In genomic region chr7:359776-360361, GRCh38 we compare ENCODE assay signal across 14 cellular contexts.
DNase-seq lines count a peak whose midpoint lies in the region; ATAC-seq and TF ChIP-seq lines count a peak whose summit lies in the region.
"Had no signal": no experiment of that assay in that cellular context is flagged by ENCODE, and none has a peak within 500 bp of the region (broad histone marks: within the 10 kb centered on the region; RNA-seq: fewer than 3 reads in every experiment).

No MANE protein-coding gene starts in this region.

- H3K27me3 ChIP-seq in esophagus squamous epithelium: peaks cover 0 to 18% (median 0%) of the 10 kb centered on the region in 4 donors

- peak overlapping the region; percentile 58 for H3K27ac ChIP-seq in KOPT-K1 (ENCODE audit: low read depth, low read length, poor library complexity, severe bottlenecking)
- no peak overlapping the region for H3K27ac ChIP-seq in esophagus squamous epithelium
- H3K27ac ChIP-seq: transverse colon, WERI-Rb-1 had no signal

- ATAC-seq in effector memory CD8-positive, alpha-beta T cell (replicated peaks): no peak
- no peak for ATAC-seq in GM21717 (IDR thresholded peaks at IDR 0.05; ENCODE audit: unreplicated experiment)

- POLR2A ChIA-PET in activated CD4-positive, alpha-beta T cell treated with anti-CD3 and anti-CD28 coated beads, Interleukin-2, amount 10 ng/mL, durations not matched to agents 7 days and 5 days (lab: Charles Lee): no interaction called here

- TF ChIP-seq POLR2A in esophagus squamous epithelium (IDR thresholded peaks at IDR 0.05): no peak

- no peak for TF ChIP-seq CTCF in esophagus squamous epithelium (IDR thresholded peaks at IDR 0.05)

- peak overlapping the region in 1 of 4 donors; percentile 30 for H3K4me3 ChIP-seq in esophagus squamous epithelium
- H3K4me3 ChIP-seq: HAP-1, transverse colon had no signal

- peaks cover 42% of the 10 kb centered on the region for H3K4me1 Mint-ChIP-seq in activated CD4-positive, alpha-beta T cell treated with anti-CD3 and anti-CD28 coated beads, Interleukin-2, amount 10 ng/mL, durations not matched to agents 7 days and 5 days
- peaks cover 17 to 31% of the 10 kb centered on the region in 2 donors for H3K4me1 Mint-ChIP-seq in effector memory CD8-positive, alpha-beta T cell (ENCODE audit: low read depth in 2 of 2)

- CTCF ChIA-PET in activated CD4-positive, alpha-beta T cell treated with anti-CD3 and anti-CD28 coated beads, Interleukin-2, amount 10 ng/mL, durations not matched to agents 7 days and 5 days (lab: Charles Lee): no interaction called here

- intact Hi-C loops in posterior vena cava (cut with DNase I): no loop called here
- intact Hi-C loops in esophagus squamous epithelium (cut with DNase I): no loop called here

- no peaks in the 10 kb centered on the region for H3K9me3 ChIP-seq in KOPT-K1 (ENCODE audit: insufficient read depth, low read length, poor library complexity, severe bottlenecking)
- peaks cover 0 to 7% (median 3%) of the 10 kb centered on the region in 3 donors for H3K9me3 ChIP-seq in esophagus squamous epithelium
- H3K9me3 ChIP-seq: HAP-1, transverse colon had no signal

- peak overlapping the region; percentile 91 for H3K27ac Mint-ChIP-seq in activated CD4-positive, alpha-beta T cell treated with anti-CD3 and anti-CD28 coated beads, Interleukin-2, amount 10 ng/mL, durations not matched to agents 7 days and 5 days
- no peak overlapping the region for H3K27ac Mint-ChIP-seq in effector memory CD8-positive, alpha-beta T cell

- no peaks in the 10 kb centered on the region for H3K27me3 Mint-ChIP-seq in activated CD4-positive, alpha-beta T cell treated with anti-CD3 and anti-CD28 coated beads, Interleukin-2, amount 10 ng/mL, durations not matched to agents 7 days and 5 days
- peaks cover 0 to 6% of the 10 kb centered on the region in 2 donors for H3K27me3 Mint-ChIP-seq in effector memory CD8-positive, alpha-beta T cell

- no peak for DNase-seq in activated CD4-positive, alpha-beta T cell treated with anti-CD3 and anti-CD28 coated beads, Interleukin-2, amount 10 ng/mL, durations not matched to agents 7 days and 5 days
- no peak for DNase-seq in activated CD4-positive, alpha-beta T cell treated with anti-CD3 and anti-CD28 coated beads for 1 hour
- no peak for DNase-seq in effector memory CD8-positive, alpha-beta T cell
- DNase-seq in posterior vena cava (ENCODE audit: low spot score): peak; percentile 63
- DNase-seq in GOT3 (lab: John Stamatoyannopoulos, UW): no peak
- DNase-seq in esophagus squamous epithelium (lab: John Stamatoyannopoulos, UW): no peak
- DNase-seq: NCI-H1092 treated with DMSO at 0.1 percent for 48 hours, NCI-H526 treated with DMSO at 0.1 percent for 48 hours, SHP77 treated with DMSO at 0.1 percent for 48 hours, transverse colon, WERI-Rb-1 had no signal

- H3K4me3 Mint-ChIP-seq in activated CD4-positive, alpha-beta T cell treated with anti-CD3 and anti-CD28 coated beads, Interleukin-2, amount 10 ng/mL, durations not matched to agents 7 days and 5 days: peak overlapping the region; percentile 47
- peak overlapping the region; percentile 35 to 69 for H3K4me3 Mint-ChIP-seq in effector memory CD8-positive, alpha-beta T cell

- peaks cover 10% of the 10 kb centered on the region for H3K9me3 Mint-ChIP-seq in activated CD4-positive, alpha-beta T cell treated with anti-CD3 and anti-CD28 coated beads, Interleukin-2, amount 10 ng/mL, durations not matched to agents 7 days and 5 days
- no peaks in the 10 kb centered on the region for H3K9me3 Mint-ChIP-seq in effector memory CD8-positive, alpha-beta T cell

- H3K36me3 ChIP-seq in KOPT-K1 (ENCODE audit: insufficient read depth, low read length) (no peaks in the 10 kb centered on the region), esophagus squamous epithelium (no peaks in the 10 kb centered on the region)
- H3K36me3 ChIP-seq: HAP-1, transverse colon, WERI-Rb-1 had no signal

- WGBS in esophagus squamous epithelium, 2 donors: 27 to 30% methylated on average over 2 to 15 of the region's 25 CpGs

- H3K36me3 Mint-ChIP-seq in activated CD4-positive, alpha-beta T cell treated with anti-CD3 and anti-CD28 coated beads, Interleukin-2, amount 10 ng/mL, durations not matched to agents 7 days and 5 days (ENCODE audit: low read depth): peaks cover 19% of the 10 kb centered on the region
- H3K36me3 Mint-ChIP-seq in effector memory CD8-positive, alpha-beta T cell (ENCODE audit: insufficient read depth): no peaks in the 10 kb centered on the region

- peaks cover 14 to 49% (median 17%) of the 10 kb centered on the region in 3 donors for H3K4me1 ChIP-seq in esophagus squamous epithelium
- H3K4me1 ChIP-seq: HAP-1 had no signal
